8 cellular contexts compared by ENCODE assay signal in the genomic region with DNA sequence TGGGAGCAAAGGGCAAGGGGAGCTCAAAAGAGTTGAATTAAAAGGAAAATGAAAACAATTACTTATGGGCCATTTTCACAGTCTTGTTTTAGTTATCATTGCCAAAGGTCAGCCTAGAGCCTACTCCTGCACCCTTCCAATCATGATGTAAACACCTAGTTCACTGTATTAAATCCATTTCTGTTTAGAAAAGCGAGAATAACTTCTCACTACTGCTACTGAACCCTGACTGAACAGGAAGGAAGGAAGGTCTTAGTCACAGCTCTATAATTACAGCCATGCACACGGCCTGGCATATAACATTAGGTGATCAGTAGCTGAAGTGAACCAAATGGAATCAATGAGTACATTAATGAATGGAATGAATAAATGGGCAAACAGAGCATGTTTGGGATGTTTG.
DNase-seq lines count a peak whose midpoint lies in the region; ATAC-seq, FAIRE-seq and TF ChIP-seq lines count a peak whose summit lies in the region.

No MANE protein-coding gene starts in this region.

- H3K4me3 ChIP-seq in lower lobe of right lung: no peak overlapping the region

- no peaks in the 10 kb centered on the region for H3K9me3 ChIP-seq in lower lobe of right lung

- H3K4me1 ChIP-seq in lower lobe of right lung: peaks cover 4% of the 10 kb centered on the region

- peaks cover 12% of the 10 kb centered on the region for H3K9me3 Mint-ChIP-seq in activated naive CD8-positive, alpha-beta T cell (ENCODE audit: low read depth)

- ATAC-seq in GM19324 (IDR thresholded peaks at IDR 0.05; ENCODE audit: low FRiP score, unreplicated experiment): peak; percentile 71
- peak; percentile 75 for ATAC-seq in HG03064 (IDR thresholded peaks at IDR 0.05; ENCODE audit: low read depth, unreplicated experiment)
- ATAC-seq in lower lobe of right lung: no peak
- ATAC-seq in sciatic nerve: no peak

- no peak for TF ChIP-seq CTCF in lower lobe of right lung (IDR thresholded peaks at IDR 0.05)

- H3K36me3 Mint-ChIP-seq in activated naive CD8-positive, alpha-beta T cell: peaks cover 6% of the 10 kb centered on the region

- H3K27me3 ChIP-seq in lower lobe of right lung (ENCODE audit: low read depth): no peaks in the 10 kb centered on the region

- no peaks in the 10 kb centered on the region for H3K27me3 Mint-ChIP-seq in activated naive CD8-positive, alpha-beta T cell

- H3K4me1 Mint-ChIP-seq in activated naive CD8-positive, alpha-beta T cell (ENCODE audit: low read depth): peaks cover 38% of the 10 kb centered on the region

- no peak overlapping the region for H3K27ac ChIP-seq in lower lobe of right lung

- H3K27ac Mint-ChIP-seq in activated naive CD8-positive, alpha-beta T cell: peak overlapping the region; percentile 91

- peak; percentile 51 for DNase-seq in Caki2 (ENCODE audit: low read depth)
- no peak for DNase-seq in lower lobe of right lung
- no peak for DNase-seq in urothelium cell line (ENCODE audit: low spot score)
- DNase-seq in sciatic nerve (ENCODE audit: low spot score): no peak
- no peak for DNase-seq in dedifferentiated amniotic fluid mesenchymal stem cell (ENCODE audit: extremely low spot score)

- in situ Hi-C loops in Caki2 (cut with HindIII; ENCODE audit: low pct_unique_long_range_greater_than_20kb, low sequenced_read_pairs): no loop called here

- intact Hi-C loops in lower lobe of right lung (cut with DNase I) (no loop called here), sciatic nerve (cut with DNase I) (no loop called here)

- no peaks in the 10 kb centered on the region for H3K36me3 ChIP-seq in lower lobe of right lung

- H3K4me3 Mint-ChIP-seq in activated naive CD8-positive, alpha-beta T cell: peak overlapping the region; percentile 60

- FAIRE-seq in urothelium cell line (lab: Jason Lieb, UNC): no peak

Comparison
In these comparisons a context has a peak if more than half of its experiments do, and no peak if none do; other contexts are left out.
1. ATAC-seq: peak in GM19324 (single experiment) and HG03064 (single experiment); none in lower lobe of right lung (0 of 2) and sciatic nerve (single experiment).